21 cellular contexts compared by ENCODE assay signal in the genomic region with DNA sequence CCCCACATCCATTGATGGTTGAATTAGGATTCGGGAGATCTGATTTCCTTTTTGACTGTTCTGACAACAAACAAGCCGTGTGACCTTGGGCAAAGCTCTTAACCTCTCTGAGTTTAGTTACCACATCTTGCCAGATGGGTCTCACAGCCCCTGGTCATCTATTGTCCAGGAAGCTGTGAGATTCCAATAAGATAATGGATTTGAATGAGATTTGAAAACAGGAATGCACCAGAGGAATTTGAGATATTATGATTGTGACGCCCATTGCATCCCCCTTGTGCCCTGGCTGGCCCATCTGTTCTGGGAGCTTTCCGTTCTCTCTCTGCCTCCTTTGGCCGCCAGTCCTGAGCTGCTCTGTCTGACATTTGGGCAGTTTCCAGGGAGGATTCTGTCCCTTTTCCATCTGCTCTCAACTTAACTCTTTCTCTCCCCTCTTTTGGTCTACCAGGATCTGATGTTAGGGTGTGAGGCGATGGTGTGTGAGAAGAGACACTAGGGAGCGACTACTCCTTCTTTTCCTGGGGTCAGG. TPM values are rescaled to one million over a fixed set of nuclear protein-coding genes. Genes with fewer than 3 reads are reported as not detected.
"Had no signal": no experiment of that assay in that cellular context is flagged by ENCODE, and none has a peak within 500 bp of the region (broad histone marks: within the 10 kb centered on the region; RNA-seq: fewer than 3 reads in every experiment).

No MANE protein-coding gene starts in this region.

- H3K9me3 Mint-ChIP-seq: dendritic cell treated with granulocyte-macrophage colony-stimulating factor and Interleukin-4, amounts not matched to agents 40 ng/mL and 50 ng/mL, for 4 days had no signal

- H3K4me1 ChIP-seq: ascending aorta, breast epithelium, esophagus squamous epithelium, spleen, thyroid gland had no signal

- H3K4me3 Mint-ChIP-seq: activated naive CD4-positive, alpha-beta T cell treated with anti-CD3 and anti-CD28 coated beads, Interleukin-2, amount 50 U/mL, for 24 hours; dendritic cell treated with granulocyte-macrophage colony-stimulating factor and Interleukin-4, amounts not matched to agents 40 ng/mL and 50 ng/mL, for 4 days; immature natural killer cell; naive thymus-derived CD8-positive, alpha-beta T cell; stimulated activated naive B cell treated with anti-CD40 and anti-IgM and Interleukin-4, amounts not matched to agents 10 μg/mL and 1 μg/mL and 100 μg/mL, for 72 hours; T-helper 17 cell had no signal

- H3K9me3 ChIP-seq: ascending aorta, esophagus squamous epithelium, thyroid gland had no signal

- ATAC-seq: naive thymus-derived CD8-positive, alpha-beta T cell; stimulated activated naive B cell treated with anti-CD40 and anti-IgM and Interleukin-4, amounts not matched to agents 10 μg/mL and 1 μg/mL and 100 μg/mL, for 72 hours; T-helper 17 cell had no signal

- H3K36me3 Mint-ChIP-seq: immature natural killer cell had no signal

- H3K4me1 Mint-ChIP-seq: activated naive CD4-positive, alpha-beta T cell treated with anti-CD3 and anti-CD28 coated beads, Interleukin-2, amount 50 U/mL, for 24 hours; immature natural killer cell; T-helper 17 cell had no signal

- H3K27ac Mint-ChIP-seq: activated naive CD4-positive, alpha-beta T cell treated with anti-CD3 and anti-CD28 coated beads, Interleukin-2, amount 50 U/mL, for 24 hours; dendritic cell treated with granulocyte-macrophage colony-stimulating factor and Interleukin-4, amounts not matched to agents 40 ng/mL and 50 ng/mL, for 4 days; immature natural killer cell; naive thymus-derived CD8-positive, alpha-beta T cell; stimulated activated naive B cell treated with anti-CD40 and anti-IgM and Interleukin-4, amounts not matched to agents 10 μg/mL and 1 μg/mL and 100 μg/mL, for 72 hours; T-helper 17 cell had no signal

- H3K4me3 ChIP-seq: ascending aorta, breast epithelium, esophagus squamous epithelium, spleen, thyroid gland had no signal

- H3K27ac ChIP-seq: ascending aorta, breast epithelium, esophagus squamous epithelium, spleen, thyroid gland, VCaP had no signal

- H3K27me3 ChIP-seq: ascending aorta, thyroid gland had no signal

- H3K36me3 ChIP-seq: ascending aorta, breast epithelium, esophagus squamous epithelium, spleen, thyroid gland had no signal

- DNase-seq: activated CD4-positive, alpha-beta T cell treated with anti-CD3 and anti-CD28 coated beads for 1 hour; activated CD8-positive, alpha-beta memory T cell treated with anti-CD3 and anti-CD28 coated beads for 24 hours; activated gamma-delta T cell; effector memory CD4-positive, alpha-beta T cell; esophagus squamous epithelium; immature natural killer cell; kidney glomerular epithelial cell; naive thymus-derived CD8-positive, alpha-beta T cell; retina; spleen; stimulated activated naive B cell treated with anti-CD40 and anti-IgM and Interleukin-4, amounts not matched to agents 10 μg/mL and 1 μg/mL and 100 μg/mL, for 72 hours; T-helper 17 cell; thyroid gland had no signal

RNA-seq across cellular contexts. Expression of a gene that starts 24.6 kb away (rescaled TPM):
- total RNA-seq: ascending aorta; breast epithelium; chondrocyte; esophagus squamous epithelium; mesenteric fat pad; naive thymus-derived CD8-positive, alpha-beta T cell; spleen; T-helper 17 cell; ureter had no signal
- polyA plus RNA-seq: immature natural killer cell; naive thymus-derived CD8-positive, alpha-beta T cell had no signal
